In genomic region chr4:56267558-56267957, GRCh38 we compare ENCODE assay signal across 6 cellular contexts.
"Had no signal": no experiment of that assay in that cellular context is flagged by ENCODE, and none has a peak within 500 bp of the region (broad histone marks: within the 10 kb centered on the region; RNA-seq: fewer than 3 reads in every experiment).

No MANE protein-coding gene starts in this region.

- H3K4me3 ChIP-seq: GM23338 had no signal

- DNase-seq: H9, HCEC 1CT, KBM-7 had no signal

- H2AFZ ChIP-seq: GM23338 had no signal

- ATAC-seq: GM23338, HepG2 had no signal

- H3K27ac ChIP-seq: HL-60 had no signal

- H3K4me2 ChIP-seq: GM23338 had no signal
